8 cellular contexts compared by ENCODE assay signal in the genomic region with DNA sequence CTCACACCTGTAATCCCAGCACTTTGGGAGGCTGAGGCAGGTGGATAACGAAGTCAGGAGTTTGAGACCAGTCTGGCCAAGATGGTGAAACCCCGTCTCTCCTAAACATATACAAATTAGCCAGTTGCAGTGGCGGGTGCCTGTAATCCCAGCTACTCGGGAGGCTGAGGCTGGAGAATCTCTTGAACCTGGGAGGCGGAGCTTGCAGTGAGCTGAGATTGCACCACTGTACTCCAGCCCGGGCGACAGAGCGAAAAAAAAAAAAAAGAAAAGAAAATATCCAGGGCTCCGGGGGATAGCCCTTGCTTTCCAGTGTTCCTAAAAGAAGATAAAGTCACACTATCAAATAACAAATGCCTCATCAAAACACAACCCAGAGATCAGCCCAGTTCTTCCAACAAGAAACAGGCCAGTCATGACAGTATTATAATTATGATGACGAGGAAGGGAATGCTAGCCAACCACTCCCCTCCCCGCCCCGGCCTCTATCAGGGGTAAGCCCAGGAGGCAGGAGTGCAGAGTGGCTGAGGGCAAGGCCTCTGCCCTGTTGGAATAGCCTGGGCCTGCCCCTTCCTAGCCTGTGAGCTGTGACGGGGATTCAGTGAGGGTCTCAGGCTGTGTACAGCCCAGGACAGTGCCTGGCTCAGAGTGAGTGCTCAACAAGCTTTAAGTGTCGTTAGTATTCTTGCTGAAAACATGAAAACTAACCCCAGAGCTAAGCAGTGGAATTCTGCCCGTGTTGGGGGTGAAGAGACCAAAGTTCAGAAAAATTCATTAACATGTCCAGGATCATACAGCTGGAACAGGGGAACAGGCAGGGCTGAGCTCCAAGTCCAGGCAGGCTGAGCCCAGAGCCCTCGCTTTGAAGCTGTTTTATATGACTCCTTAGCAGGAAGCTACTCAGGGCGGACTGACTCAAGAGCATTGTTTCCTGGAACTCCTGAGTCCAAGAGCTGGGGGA. TPM values are rescaled to one million over a fixed set of nuclear protein-coding genes. Genes with fewer than 3 reads are reported as not detected.
DNase-seq lines count a peak whose midpoint lies in the region; ATAC-seq and TF ChIP-seq lines count a peak whose summit lies in the region.
"Had no signal": no experiment of that assay in that cellular context is flagged by ENCODE, and none has a peak within 500 bp of the region (broad histone marks: within the 10 kb centered on the region; RNA-seq: fewer than 3 reads in every experiment).

No MANE protein-coding gene starts in this region.

- no peaks in the 10 kb centered on the region for H3K9me3 Mint-ChIP-seq in nephron progenitor cell

- peaks cover 25% of the 10 kb centered on the region for H3K27me3 Mint-ChIP-seq in nephron progenitor cell (ENCODE audit: low read depth, poor library complexity)

- no peaks in the 10 kb centered on the region for H3K36me3 Mint-ChIP-seq in nephron progenitor cell (ENCODE audit: low read depth)

- no peaks in the 10 kb centered on the region for H3K36me3 ChIP-seq in adrenal gland (replicated peaks in 1 of 2)
- H3K36me3 ChIP-seq in aorta (ENCODE audit: control insufficient read depth in 1 of 2, insufficient read depth in 2 of 2, low read length in 1 of 2) = no peaks in the 10 kb centered on the region

- TF ChIP-seq POLR2A in adrenal gland (IDR thresholded peaks at IDR 0.05) = no peak

- H3K27me3 ChIP-seq in adrenal gland (no peaks in the 10 kb centered on the region), aorta (ENCODE audit: control insufficient read depth in 1 of 2, insufficient read depth in 2 of 2, low read length in 1 of 2) (no peaks in the 10 kb centered on the region)

- no peak for TF ChIP-seq CTCF in adrenal gland (IDR thresholded peaks at IDR 0.05)
- no peak for TF ChIP-seq CTCF in nephron progenitor cell (IDR thresholded peaks at IDR 0.05)

- peak overlapping the region in 2 of 5 donors; percentile 32 to 80 for H3K27ac ChIP-seq in adrenal gland
- H3K27ac ChIP-seq in aorta (ENCODE audit: low read depth in 1 of 2, low read length in 2 of 2) = peak overlapping the region in 1 of 2 donors; percentile 77

- H3K4me1 ChIP-seq in adrenal gland (replicated peaks in 1 of 2) (no peaks in the 10 kb centered on the region), aorta (ENCODE audit: control insufficient read depth in 1 of 2, insufficient read depth in 2 of 2, low read length in 2 of 2) (no peaks in the 10 kb centered on the region)

- intact Hi-C loops in adrenal gland (cut with DNase I) (no loop called here), Right ventricle myocardium inferior (cut with DNase I) (no loop called here), aorta (cut with DNase I) (loop anchor here in 1 of 2 donors (5.0 kb wide), 1 partner anchor 37 kb away; no protein-coding TSS in a partner anchor)

- ATAC-seq in Right ventricle myocardium inferior (peak; percentile 78), aorta (ENCODE audit: low FRiP score) (peak; percentile 70), HG03139 (IDR thresholded peaks at IDR 0.05; ENCODE audit: unreplicated experiment) (no peak), HG03025 (IDR thresholded peaks at IDR 0.05; ENCODE audit: low FRiP score, unreplicated experiment) (no peak)

- H3K4me1 Mint-ChIP-seq in nephron progenitor cell = peaks cover 72% of the 10 kb centered on the region

- no peak overlapping the region for H3K4me3 ChIP-seq in adrenal gland
- H3K4me3 ChIP-seq in aorta (ENCODE audit: low read length in 2 of 2) = no peak overlapping the region

- H3K9me3 ChIP-seq in adrenal gland (replicated peaks in 1 of 3) (no peaks in the 10 kb centered on the region), aorta (ENCODE audit: control insufficient read depth, low read length) (no peaks in the 10 kb centered on the region)

- DNase-seq in adrenal gland (peak in 6 of 7 donors; percentile 20 to 59 (median 28)), Right ventricle myocardium inferior (ENCODE audit: missing footprints) (peak; percentile 75), nephron progenitor cell (no peak), aorta (peak in 1 of 2 donors; percentile 65), 8988T (no peak)
- DNase-seq: NCI-H1930 had no signal

- H3K27ac Mint-ChIP-seq in nephron progenitor cell = peak overlapping the region; percentile 86

- WGBS in adrenal gland, 4 donors = 54 to 70% (median 62%) methylated on average over 16 to 17 of the region's 17 CpGs
- 54 to 56% methylated on average over 13 to 17 of the region's 17 CpGs for WGBS in aorta, 2 donors

- H3K4me3 Mint-ChIP-seq in nephron progenitor cell = peak overlapping the region; percentile 10

RNA-seq across cellular contexts. Expression of a gene that starts 54.3 kb away (rescaled TPM):
- total RNA-seq in adrenal gland (1 to 10 TPM in 6 of 8 donors, not detected in 2; 1.4 to 3.4 (median 2.4) TPM), Right ventricle myocardium inferior (3.2 TPM), aorta (10 to 100 TPM in 1 of 2 donors, 1 to 10 TPM in 1; 6.6 to 10.6 TPM)
- polyA plus RNA-seq in adrenal gland (1 to 10 TPM; 3.4 to 4.6 (median 4.0) TPM), aorta (1 to 10 TPM; 4.7 to 9.9 TPM)

Comparison
In these comparisons a context has a peak if more than half of its experiments do, and no peak if none do; other contexts are left out.
1. DNase-seq: peak in adrenal gland (6 of 7) and Right ventricle myocardium inferior (single experiment); none in nephron progenitor cell (single experiment) and 8988T (single experiment).
2. ATAC-seq: peak in Right ventricle myocardium inferior (single experiment) and aorta (single experiment); none in HG03139 (single experiment) and HG03025 (single experiment).